In genomic region chr1:44326821-44327465, GRCh38 we compare ENCODE assay signal across 13 cellular contexts. TPM values are rescaled to one million over a fixed set of nuclear protein-coding genes. Genes with fewer than 3 reads are reported as not detected.
DNase-seq lines count a peak whose midpoint lies in the region; ATAC-seq and TF ChIP-seq lines count a peak whose summit lies in the region.
"Had no signal": no experiment of that assay in that cellular context is flagged by ENCODE, and none has a peak within 500 bp of the region (broad histone marks: within the 10 kb centered on the region; RNA-seq: fewer than 3 reads in every experiment).

No MANE protein-coding gene starts in this region.

- H3K27ac Mint-ChIP-seq in activated CD8-positive, alpha-beta memory T cell treated with anti-CD3 and anti-CD28 coated beads, Interleukin-2, amount 10 ng/mL, durations not matched to agents 7 days and 5 days: no peak overlapping the region
- H3K27ac Mint-ChIP-seq: activated T-helper 2 cell treated with anti-CD3 and anti-CD28 coated beads, Interferon-gamma antibody, Interleukin-2, Interleukin-4, amounts not matched to agents 10 μg/mL and 5 μg/mL and 100 μg/mL, durations not matched to agents 14 hours and 24 hours and 36 hours had no signal

- no peak for TF ChIP-seq RAD21 in HCT116 (IDR thresholded peaks at IDR 0.05; ENCODE audit: low read depth)

- H3K9ac ChIP-seq in HCT116 (ENCODE audit: low read length): no peak overlapping the region
- peak overlapping the region; percentile 44 for H3K9ac ChIP-seq in skeletal muscle satellite cell (ENCODE audit: low read depth, low read length)

- no peaks in the 10 kb centered on the region for H3K4me1 Mint-ChIP-seq in activated CD8-positive, alpha-beta memory T cell treated with anti-CD3 and anti-CD28 coated beads, Interleukin-2, amount 10 ng/mL, durations not matched to agents 7 days and 5 days

- RAD21 ChIA-PET in HCT116 (lab: Charles Lee; ENCODE audit: low non-redundant PET in 1 of 2, low total read pairs in 2 of 2, uncharacterized antibody in 2 of 2, unreplicated experiment in 2 of 2): interaction anchor here in 1 of 2 experiments (0.8 kb wide), 1 partner anchor 268 kb away, joined by 3 read pairs; no protein-coding TSS in a partner anchor

- POLR2A ChIA-PET in HCT116 (lab: Charles Lee): no interaction called here
- POLR2A ChIA-PET in Panc1 (lab: Charles Lee): no interaction called here

- intact Hi-C loops in HCT116 (cut with micrococcal nuclease) (no loop called here), Panc1 (cut with micrococcal nuclease; ENCODE audit: unreplicated experiment) (no loop called here), cardiac septum (cut with DNase I) (no loop called here)

- H3K36me3 Mint-ChIP-seq in activated CD8-positive, alpha-beta memory T cell treated with anti-CD3 and anti-CD28 coated beads, Interleukin-2, amount 10 ng/mL, durations not matched to agents 7 days and 5 days: no peaks in the 10 kb centered on the region

- H3K9me2 ChIP-seq in HCT116 (ENCODE audit: insufficient read depth): no peaks in the 10 kb centered on the region

- in situ Hi-C loops in Panc1 (cut with HindIII; ENCODE audit: low pct_unique_long_range_greater_than_20kb, low sequenced_read_pairs): no loop called here

- peak overlapping the region; percentile 65 for H3K4me2 ChIP-seq in HCT116 (ENCODE audit: low read length)
- peak overlapping the region; percentile 35 for H3K4me2 ChIP-seq in skeletal muscle satellite cell (ENCODE audit: low read length)

- H3K9me3 ChIP-seq in HCT116 (ENCODE audit: control insufficient read depth in 1 of 2, insufficient read depth in 1 of 2, low read depth in 1 of 2, low read length in 2 of 2): no peaks in the 10 kb centered on the region
- no peaks in the 10 kb centered on the region for H3K9me3 ChIP-seq in Panc1 (ENCODE audit: control insufficient read depth, insufficient read depth, low read depth, low read length)
- H3K9me3 ChIP-seq in skeletal muscle satellite cell (replicated peaks; ENCODE audit: low read length): no peaks in the 10 kb centered on the region

- H3K36me3 ChIP-seq in HCT116 (ENCODE audit: control insufficient read depth in 1 of 2, insufficient read depth in 2 of 2, low read length in 2 of 2) (no peaks in the 10 kb centered on the region), Panc1 (ENCODE audit: control insufficient read depth, insufficient read depth, low read length) (0 out of 2 replicates have a peak, but pooled peaks cover 3% of the 10 kb centered on the region), skeletal muscle satellite cell (ENCODE audit: insufficient read depth, low read length) (no peaks in the 10 kb centered on the region)

- ATAC-seq in HCT116: no peak
- no peak for ATAC-seq in Panc1
- no peak for ATAC-seq in activated CD8-positive, alpha-beta memory T cell treated with anti-CD3 and anti-CD28 coated beads, Interleukin-2, amount 10 ng/mL, durations not matched to agents 7 days and 5 days
- ATAC-seq in GM18505 (IDR thresholded peaks at IDR 0.05; ENCODE audit: unreplicated experiment): no peak
- no peak for ATAC-seq in HG03432 (IDR thresholded peaks at IDR 0.05; ENCODE audit: unreplicated experiment)

- no peaks in the 10 kb centered on the region for H3K9me3 Mint-ChIP-seq in activated CD8-positive, alpha-beta memory T cell treated with anti-CD3 and anti-CD28 coated beads, Interleukin-2, amount 10 ng/mL, durations not matched to agents 7 days and 5 days (ENCODE audit: low read depth)
- H3K9me3 Mint-ChIP-seq: activated T-helper 2 cell treated with anti-CD3 and anti-CD28 coated beads, Interferon-gamma antibody, Interleukin-2, Interleukin-4, amounts not matched to agents 10 μg/mL and 5 μg/mL and 100 μg/mL, durations not matched to agents 14 hours and 24 hours and 36 hours had no signal

- DNase-seq in HCT116 (ENCODE audit: low read depth, low spot score): no peak
- no peak for DNase-seq in Panc1 (ENCODE audit: low read depth, low spot score)
- DNase-seq in epithelial cell of prostate (ENCODE audit: low read depth, low spot score): peak; percentile 12
- no peak for DNase-seq in activated CD8-positive, alpha-beta memory T cell treated with anti-CD3 and anti-CD28 coated beads, Interleukin-2, amount 10 ng/mL, durations not matched to agents 7 days and 5 days
- no peak for DNase-seq in cardiac septum (ENCODE audit: low spot score)
- DNase-seq: activated CD4-positive, CD25-positive, alpha-beta regulatory T cell; cerebellar nuclear complex; T-helper 2 cell had no signal

- no peak for TF ChIP-seq POLR2A in HCT116 (IDR thresholded peaks at IDR 0.05; ENCODE audit: borderline replicate concordance, extremely low read depth, insufficient read depth, insufficient read length)
- TF ChIP-seq POLR2A in GM18505 (IDR thresholded peaks at IDR 0.05; ENCODE audit: borderline replicate concordance, extremely low read depth, insufficient read depth, insufficient read length): no peak

- H3K27me3 Mint-ChIP-seq in activated CD8-positive, alpha-beta memory T cell treated with anti-CD3 and anti-CD28 coated beads, Interleukin-2, amount 10 ng/mL, durations not matched to agents 7 days and 5 days: no peaks in the 10 kb centered on the region

- H3K27ac ChIP-seq in HCT116 (ENCODE audit: low read depth, low read length) (peak overlapping the region; percentile 17), Panc1 (ENCODE audit: low read length) (peak overlapping the region; percentile 75), epithelial cell of prostate (peak overlapping the region; percentile 65)

- H4K20me1 ChIP-seq in HCT116 (ENCODE audit: insufficient read depth): no peaks in the 10 kb centered on the region; the same call in 1 of the 2 replicates

- TF ChIP-seq CTCF in HCT116 (IDR thresholded peaks at IDR 0.05 in 2 of 3, conservative IDR thresholded peaks at IDR 0.05 in 1 of 3; ENCODE audit: borderline replicate concordance in 1 of 3, insufficient read depth in 1 of 3, low read depth in 2 of 3, low read length in 2 of 3): no peak
- no peak for TF ChIP-seq CTCF in Panc1 (IDR thresholded peaks at IDR 0.05)

- CTCF ChIA-PET in HCT116 (lab: Charles Lee): no interaction called here
- CTCF ChIA-PET in Panc1 (lab: Charles Lee): no interaction called here
- CTCF ChIA-PET in activated CD8-positive, alpha-beta memory T cell treated with anti-CD3 and anti-CD28 coated beads, Interleukin-2, amount 10 ng/mL, durations not matched to agents 7 days and 5 days (lab: Charles Lee): interaction anchor here (0.9 kb wide), 1 partner anchor 9 kb away, joined by 4 read pairs; no protein-coding TSS in a partner anchor

- H3K4me3 Mint-ChIP-seq in activated CD8-positive, alpha-beta memory T cell treated with anti-CD3 and anti-CD28 coated beads, Interleukin-2, amount 10 ng/mL, durations not matched to agents 7 days and 5 days: no peak overlapping the region

- no peaks in the 10 kb centered on the region for H3K27me3 ChIP-seq in HCT116 (ENCODE audit: insufficient read depth, low read length)
- H3K27me3 ChIP-seq in Panc1 (ENCODE audit: control insufficient read depth, insufficient read depth, low read length): no peaks in the 10 kb centered on the region
- H3K27me3 ChIP-seq in skeletal muscle satellite cell (ENCODE audit: control insufficient read depth, insufficient read depth, low read length): no peaks in the 10 kb centered on the region

- H3K4me3 ChIP-seq in HCT116 (replicated peaks in 1 of 2; ENCODE audit: low read depth in 1 of 2, low read length in 2 of 2) (peak overlapping the region in 1 of 2 experiments; percentile 23; a peak in 1 of 4 replicates), Panc1 (ENCODE audit: low read depth in 2 of 2, low read length in 2 of 2) (no peak overlapping the region), skeletal muscle satellite cell (ENCODE audit: low read length) (no peak overlapping the region)
- H3K4me3 ChIP-seq: K562 had no signal

- H3K4me1 ChIP-seq in HCT116 (ENCODE audit: control insufficient read depth in 1 of 2, insufficient read depth in 2 of 2, low read length in 2 of 2) (peaks cover 28 to 31% of the 10 kb centered on the region in 2 experiments), Panc1 (ENCODE audit: control insufficient read depth, insufficient read depth, low read length) (peaks cover 34% of the 10 kb centered on the region), skeletal muscle satellite cell (ENCODE audit: control insufficient read depth, insufficient read depth, low read length) (peaks cover 35% of the 10 kb centered on the region)

- no peak overlapping the region for H2AFZ ChIP-seq in HCT116 (ENCODE audit: low read depth, low read length, poor library complexity, severe bottlenecking)

- H3K79me2 ChIP-seq in HCT116 (ENCODE audit: insufficient read depth, low read length): peaks cover 19% of the 10 kb centered on the region

- no TSS peak for BruUV-seq in HCT116 (replicated peaks; lab: Mats Ljungman, UMichigan)
- BruUV-seq in Panc1 (replicated peaks; lab: Mats Ljungman, UMichigan): no TSS peak

TF ChIP-seq in HCT116, 20 proteins besides CTCF, POLR2A, EP300 and RAD21 (continues in another document):
- TF ChIP-seq CBX3 (IDR thresholded peaks at IDR 0.05; ENCODE audit: low read depth): 0 out of 2 replicates have a peak, but pooled peaks have one; percentile 1

RNA-seq across cellular contexts. Expression of gene ERI3, which starts 28.1 kb away (rescaled TPM):
- total RNA-seq in HCT116 (2021; ENCODE audit: unreplicated experiment) (74.2 TPM), Panc1 (2021; ENCODE audit: unreplicated experiment) (83.3 TPM), cardiac septum (45.0 TPM)
- 58.1 and 63.1 TPM in 2 replicates for polyA plus RNA-seq in HCT116 (2012)
- polyA plus RNA-seq in Panc1 (2012; ENCODE audit: insufficient read length): 89.7 TPM
- 52.5 and 62.5 TPM in 2 replicates for total RNA-seq in skeletal muscle satellite cell (2012; rRNA removed)
- total RNA-seq in activated CD8-positive, alpha-beta memory T cell treated with anti-CD3 and anti-CD28 coated beads, Interleukin-2, amount 10 ng/mL, durations not matched to agents 7 days and 5 days: 10 to 100 TPM; 27.2 to 30.4 TPM

Comparison
In these comparisons a context has a peak if more than half of its experiments do, and no peak if none do; other contexts are left out.
1. H3K27ac ChIP-seq: peak in every context shown above with its lines; median percentile 75 in Panc1; 65 in epithelial cell of prostate; 17 in HCT116.